ENCODE assay signal across 1 cellular context in genomic region chr2:10786240-10786982, GRCh38.
TF ChIP-seq lines count a peak whose summit lies in the region.

No MANE protein-coding gene starts in this region.

TF ChIP-seq in HCT116, 20 proteins besides CTCF, POLR2A, EP300 and RAD21 (continued from another document):
- TF ChIP-seq REST (IDR thresholded peaks at IDR 0.05; ENCODE audit: low read depth): no peak
- TF ChIP-seq JUND (IDR thresholded peaks at IDR 0.05): no peak
- no peak for TF ChIP-seq ZFX (IDR thresholded peaks at IDR 0.05)
- TF ChIP-seq TCF7L2 (IDR thresholded peaks at IDR 0.05; ENCODE audit: borderline replicate concordance, extremely low read depth, insufficient read depth, insufficient read length): no peak
- TF ChIP-seq SP1 (IDR thresholded peaks at IDR 0.05; ENCODE audit: low read depth): no peak
- TF ChIP-seq CBX3 (IDR thresholded peaks at IDR 0.05; ENCODE audit: low read depth): no peak
